In the genomic region with DNA sequence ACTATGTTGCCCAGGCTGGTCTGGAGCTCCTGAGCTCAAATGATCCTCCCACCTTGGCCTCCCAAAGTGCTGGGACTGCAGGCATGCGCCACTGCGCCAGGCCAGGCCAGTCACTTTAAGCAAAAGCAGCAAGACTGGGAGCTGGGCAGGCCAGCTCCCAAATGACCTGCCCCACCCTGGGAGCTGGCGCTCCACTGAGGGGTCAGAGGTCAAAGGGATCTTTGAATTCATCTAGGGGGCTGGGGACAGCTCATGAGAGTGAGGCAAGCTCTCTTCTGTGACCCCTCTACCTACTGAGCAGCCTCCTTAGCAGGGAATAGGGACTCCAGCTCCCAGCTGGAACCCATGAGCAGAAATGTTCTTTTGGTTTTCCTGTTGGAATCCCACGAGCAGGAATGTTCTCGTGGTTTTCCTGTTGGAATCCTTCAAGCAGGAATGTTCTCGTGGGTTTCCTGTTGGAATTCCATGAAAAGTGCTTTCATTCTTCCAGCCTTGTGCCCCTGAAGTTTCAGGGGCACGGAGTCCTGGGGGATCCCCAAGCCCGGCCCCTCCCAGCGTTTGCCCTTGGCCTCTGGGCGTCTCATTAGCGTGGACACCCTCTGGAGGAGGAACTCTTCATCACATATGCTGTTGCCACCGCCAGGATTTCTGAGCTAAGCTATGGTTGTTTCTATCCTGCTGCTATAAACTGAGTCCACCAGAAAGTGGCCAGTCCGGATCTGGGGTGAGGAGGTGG, we compare ENCODE assay signal across 10 cellular contexts.
DNase-seq lines count a peak whose midpoint lies in the region; ATAC-seq and TF ChIP-seq lines count a peak whose summit lies in the region.
"Had no signal": no experiment of that assay in that cellular context is flagged by ENCODE, and none has a peak within 500 bp of the region (broad histone marks: within the 10 kb centered on the region; RNA-seq: fewer than 3 reads in every experiment).

No MANE protein-coding gene starts in this region.

- peak overlapping the region; percentile 88 for H2BK20ac ChIP-seq in IMR-90 (ENCODE audit: low read depth, low read length)

- BruUV-seq in IMR-90 (replicated peaks; lab: Mats Ljungman, UMichigan), result no TSS peak

- H3K4me2 ChIP-seq in IMR-90 (ENCODE audit: low read depth, low read length), result no peak overlapping the region

- H3K9me3 Mint-ChIP-seq in activated naive CD4-positive, alpha-beta T cell treated with anti-CD3 and anti-CD28 coated beads for 36 hours, result no peaks in the 10 kb centered on the region
- H3K9me3 Mint-ChIP-seq: dendritic cell treated with granulocyte-macrophage colony-stimulating factor and Interleukin-4, amounts not matched to agents 40 ng/mL and 50 ng/mL, for 4 days had no signal

- no peaks in the 10 kb centered on the region for H3K4me1 Mint-ChIP-seq in activated naive CD4-positive, alpha-beta T cell treated with anti-CD3 and anti-CD28 coated beads for 36 hours (ENCODE audit: low read depth)

- peak overlapping the region; percentile 86 for H3K4ac ChIP-seq in IMR-90 (ENCODE audit: low read depth, low read length)

- H2BK120ac ChIP-seq in IMR-90 (ENCODE audit: low read depth, low read length), result peak overlapping the region; percentile 83

- H3K4me3 Mint-ChIP-seq in activated naive CD4-positive, alpha-beta T cell treated with anti-CD3 and anti-CD28 coated beads for 36 hours, result no peak overlapping the region
- H3K4me3 Mint-ChIP-seq: dendritic cell treated with granulocyte-macrophage colony-stimulating factor and Interleukin-4, amounts not matched to agents 40 ng/mL and 50 ng/mL, for 4 days had no signal

- H3K27ac ChIP-seq in IMR-90 (ENCODE audit: insufficient read depth, low read length) (no peak overlapping the region), tibial artery (peak overlapping the region; percentile 63 to 67)

- no peak for TF ChIP-seq RAD21 in IMR-90 (IDR thresholded peaks at IDR 0.05; ENCODE audit: low read length)

- DNase-seq in IMR-90, result peak; percentile 65
- peak; percentile 60 for DNase-seq in dermis blood vessel endothelial cell
- peak; percentile 57 to 59 for DNase-seq in lung microvascular endothelial cell (ENCODE audit: low read depth in 2 of 2)
- DNase-seq in tibial artery, result no peak
- no peak for DNase-seq in activated naive CD4-positive, alpha-beta T cell treated with anti-CD3 and anti-CD28 coated beads for 36 hours
- DNase-seq in activated gamma-delta T cell treated with Interleukin-2 at 50 U/mL for 16 hours, result no peak
- no peak for DNase-seq in midbrain (lab: John Stamatoyannopoulos, UW)
- DNase-seq: activated effector memory CD4-positive, alpha-beta T cell treated with Interleukin-2 at 50 U/mL for 16 hours had no signal

- TF ChIP-seq POLR2A in IMR-90 (IDR thresholded peaks at IDR 0.05; ENCODE audit: low read depth, low read length), result no peak

- peak; percentile 25; the same call in 1 of the 2 replicates for ATAC-seq in IMR-90 (ENCODE audit: low read depth)

- peak overlapping the region; percentile 96 for H2AK5ac ChIP-seq in IMR-90 (ENCODE audit: low read depth, low read length)

- H2BK15ac ChIP-seq in IMR-90 (ENCODE audit: low read depth, low read length), result peak overlapping the region; percentile 85; the same call in 1 of the 3 replicates

- H4K20me1 ChIP-seq in IMR-90 (ENCODE audit: insufficient read depth, low read length), result no peaks in the 10 kb centered on the region

- no peaks in the 10 kb centered on the region for H3K27me3 ChIP-seq in IMR-90 (ENCODE audit: control insufficient read depth, insufficient read depth, low read length)
- no peaks in the 10 kb centered on the region for H3K27me3 ChIP-seq in tibial artery

- peak overlapping the region; percentile 84 for H3K14ac ChIP-seq in IMR-90 (replicated peaks; ENCODE audit: low read depth, low read length)

- H3K36me3 ChIP-seq in IMR-90 (ENCODE audit: control insufficient read depth, insufficient read depth, low read length) (no peaks in the 10 kb centered on the region), tibial artery (no peaks in the 10 kb centered on the region)

- H3K27me3 Mint-ChIP-seq in activated naive CD4-positive, alpha-beta T cell treated with anti-CD3 and anti-CD28 coated beads for 36 hours (ENCODE audit: low read depth), result no peaks in the 10 kb centered on the region
- H3K27me3 Mint-ChIP-seq: progenitor cell of endocrine pancreas had no signal

- no peak overlapping the region for H2BK5ac ChIP-seq in IMR-90 (ENCODE audit: low read depth, low read length, poor library complexity, severe bottlenecking)

- peaks cover 0 to 3% of the 10 kb centered on the region in 2 experiments; a peak in 1 of 4 replicates for H3K79me1 ChIP-seq in IMR-90 (ENCODE audit: low read depth in 1 of 2, low read length in 2 of 2)

- H3K56ac ChIP-seq in IMR-90 (ENCODE audit: extremely low read depth, insufficient read depth, low read length), result no peak overlapping the region

- H3K4me3 ChIP-seq in IMR-90 (ENCODE audit: insufficient read depth, low read depth, low read length) (no peak overlapping the region), tibial artery (no peak overlapping the region)

- H3K27ac Mint-ChIP-seq in activated naive CD4-positive, alpha-beta T cell treated with anti-CD3 and anti-CD28 coated beads for 36 hours, result no peak overlapping the region
- H3K27ac Mint-ChIP-seq: dendritic cell treated with granulocyte-macrophage colony-stimulating factor and Interleukin-4, amounts not matched to agents 40 ng/mL and 50 ng/mL, for 4 days; progenitor cell of endocrine pancreas had no signal

- dilution Hi-C loops in IMR-90 (cut with HindIII; ENCODE audit: low sequenced_read_pairs, unreplicated experiment), result no loop called here

- H3K4me1 ChIP-seq in IMR-90 (ENCODE audit: control insufficient read depth, insufficient read depth, low read length) (peaks cover 20% of the 10 kb centered on the region), tibial artery (peaks cover 0 to 55% (median 30%) of the 10 kb centered on the region in 4 donors)

- 68% methylated on average over 6 of the region's 13 CpGs; no CpG with 5 or more reads in 1 of the 2 experiments for WGBS in IMR-90 (ENCODE audit: extremely low coverage in 2 of 2, insufficient read length in 1 of 2), 2 experiments

- peak overlapping the region; percentile 87 for H2AK9ac ChIP-seq in IMR-90 (replicated peaks; ENCODE audit: low read depth, low read length, poor library complexity)

- 0 out of 2 replicates have a peak overlapping the region, but pooled peaks have one; percentile 11 for H4K5ac ChIP-seq in IMR-90 (ENCODE audit: low read depth, low read length)

- no peaks in the 10 kb centered on the region for H3K36me3 Mint-ChIP-seq in activated naive CD4-positive, alpha-beta T cell treated with anti-CD3 and anti-CD28 coated beads for 36 hours (ENCODE audit: low read depth)

- H3K9me3 ChIP-seq in IMR-90 (ENCODE audit: control insufficient read depth, insufficient read depth, low read length) (no peaks in the 10 kb centered on the region), tibial artery (no peaks in the 10 kb centered on the region)

- intact Hi-C loops in IMR-90 (cut with micrococcal nuclease), result no loop called here
- intact Hi-C loops in tibial artery (cut with DNase I; ENCODE audit: low total_unique reads), result no loop called here
- intact Hi-C loops in activated naive CD4-positive, alpha-beta T cell treated with anti-CD3 and anti-CD28 coated beads for 36 hours (cut with micrococcal nuclease), result no loop called here

- TF ChIP-seq CTCF in IMR-90 (conservative IDR thresholded peaks at IDR 0.05; ENCODE audit: low read depth, low read length) (no peak), tibial artery (IDR thresholded peaks at IDR 0.05) (no peak)

- in situ Hi-C loops in IMR-90 (cut with MboI; ENCODE audit: low sequenced_read_pairs), result loop anchor here (5.0 kb wide), 1 partner anchor 528 kb away; no protein-coding TSS in a partner anchor

- peaks cover 30% of the 10 kb centered on the region for H3K9me1 ChIP-seq in IMR-90 (ENCODE audit: insufficient read depth, low read length)

- peak overlapping the region; percentile 88 for H3K23ac ChIP-seq in IMR-90 (ENCODE audit: low read depth, low read length)

- no peak overlapping the region for H3K9ac ChIP-seq in IMR-90 (ENCODE audit: low read depth, low read length)

- peak overlapping the region; percentile 24 for H2AFZ ChIP-seq in IMR-90 (replicated peaks; ENCODE audit: low read length, poor library complexity)

- peak overlapping the region; percentile 59; the same call in 1 of the 2 replicates for H4K91ac ChIP-seq in IMR-90 (ENCODE audit: insufficient read depth, low read depth, low read length)

- no peak overlapping the region; the same call in 1 of the 2 replicates for H3K18ac ChIP-seq in IMR-90 (ENCODE audit: low read depth, low read length)

- CTCF ChIA-PET in IMR-90 (lab: Yijun Ruan, JAX), result no interaction called here
- CTCF ChIA-PET in activated naive CD4-positive, alpha-beta T cell treated with anti-CD3 and anti-CD28 coated beads for 36 hours (lab: Charles Lee), result interaction anchor here (1.0 to 1.9 kb wide), 7 partner anchors 9 to 275 kb away, joined by 3 to 7 read pairs (median 4); no protein-coding TSS in a partner anchor

- POLR2A ChIA-PET in IMR-90 (lab: Charles Lee; ENCODE audit: unreplicated experiment), result interaction anchor here (0.5 kb wide), 1 partner anchor 490 kb away, joined by 3 read pairs; no protein-coding TSS in a partner anchor

- H4K8ac ChIP-seq in IMR-90 (ENCODE audit: low read depth in 2 of 2, low read length in 2 of 2), result peak overlapping the region in 1 of 2 experiments; percentile 86; a peak in 1 of 4 replicates

TF ChIP-seq in IMR-90, 13 proteins besides CTCF, POLR2A, EP300 and RAD21 (continues in another document):
- no peak for TF ChIP-seq MAZ (IDR thresholded peaks at IDR 0.05; ENCODE audit: borderline replicate concordance, low read depth, low read length)
- TF ChIP-seq RCOR1 (IDR thresholded peaks at IDR 0.05; ENCODE audit: insufficient replicate concordance, low read length), result no peak
- TF ChIP-seq CHD1 (IDR thresholded peaks at IDR 0.05; ENCODE audit: low read depth, low read length), result no peak
- no peak for TF ChIP-seq MXI1 (IDR thresholded peaks at IDR 0.05; ENCODE audit: borderline replicate concordance, low read depth, low read length)
- TF ChIP-seq NFE2L2 (IDR thresholded peaks at IDR 0.05; ENCODE audit: low read depth, low read length), result no peak
- TF ChIP-seq, protein P1, sequence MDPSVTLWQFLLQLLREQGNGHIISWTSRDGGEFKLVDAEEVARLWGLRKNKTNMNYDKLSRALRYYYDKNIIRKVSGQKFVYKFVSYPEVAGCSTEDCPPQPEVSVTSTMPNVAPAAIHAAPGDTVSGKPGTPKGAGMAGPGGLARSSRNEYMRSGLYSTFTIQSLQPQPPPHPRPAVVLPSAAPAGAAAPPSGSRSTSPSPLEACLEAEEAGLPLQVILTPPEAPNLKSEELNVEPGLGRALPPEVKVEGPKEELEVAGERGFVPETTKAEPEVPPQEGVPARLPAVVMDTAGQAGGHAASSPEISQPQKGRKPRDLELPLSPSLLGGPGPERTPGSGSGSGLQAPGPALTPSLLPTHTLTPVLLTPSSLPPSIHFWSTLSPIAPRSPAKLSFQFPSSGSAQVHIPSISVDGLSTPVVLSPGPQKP (IDR thresholded peaks at IDR 0.05; ENCODE audit: borderline replicate concordance, low read depth, low read length), result no peak

Comparison
In these comparisons a context has a peak if more than half of its experiments do, and no peak if none do; other contexts are left out.
1. DNase-seq: peak in IMR-90 (single experiment), dermis blood vessel endothelial cell (single experiment) and lung microvascular endothelial cell (2 of 2); none in tibial artery (0 of 2), activated naive CD4-positive, alpha-beta T cell treated with anti-CD3 and anti-CD28 coated beads for 36 hours (single experiment), activated gamma-delta T cell treated with Interleukin-2 at 50 U/mL for 16 hours (single experiment) and midbrain (single experiment).